Comparison of ENCODE assay signal across 34 cellular contexts in genomic region chr1:175845371-175845770, GRCh38.
"Had no signal": no experiment of that assay in that cellular context is flagged by ENCODE, and none has a peak within 500 bp of the region (broad histone marks: within the 10 kb centered on the region; RNA-seq: fewer than 3 reads in every experiment).

No MANE protein-coding gene starts in this region.

- H3K4me3 Mint-ChIP-seq: activated CD4-positive, alpha-beta T cell treated with anti-CD3 and anti-CD28 coated beads, Interleukin-2, amount 10 ng/mL, durations not matched to agents 24 days and 14 days; activated CD8-positive, alpha-beta T cell treated with anti-CD3 and anti-CD28 coated beads for 36 hours; activated naive CD4-positive, alpha-beta T cell treated with anti-CD3 and anti-CD28 coated beads, Interleukin-2, amount 50 U/mL, for 24 hours; activated naive CD8-positive, alpha-beta T cell treated with anti-CD3 and anti-CD28 coated beads, Interleukin-2, amount 10 ng/mL, durations not matched to agents 7 days and 5 days; activated T-cell treated with anti-CD3 and anti-CD28 coated beads, Interleukin-2, amount 50 U/mL, for 24 hours; T-cell; T-helper 17 cell had no signal

- H3K9me3 Mint-ChIP-seq: activated CD4-positive, alpha-beta T cell treated with anti-CD3 and anti-CD28 coated beads, Interleukin-2, amount 10 ng/mL, durations not matched to agents 24 days and 14 days; activated CD8-positive, alpha-beta T cell treated with anti-CD3 and anti-CD28 coated beads for 36 hours; activated naive CD4-positive, alpha-beta T cell treated with anti-CD3 and anti-CD28 coated beads, Interleukin-2, amount 50 U/mL, for 24 hours; activated naive CD8-positive, alpha-beta T cell treated with anti-CD3 and anti-CD28 coated beads, Interleukin-2, amount 10 ng/mL, durations not matched to agents 7 days and 5 days; activated T-cell treated with anti-CD3 and anti-CD28 coated beads, Interleukin-2, amount 50 U/mL, for 24 hours; activated T-helper 2 cell treated with anti-CD3 and anti-CD28 coated beads, Interferon-gamma antibody, Interleukin-2, Interleukin-4, amounts not matched to agents 10 μg/mL and 5 μg/mL and 100 μg/mL, durations not matched to agents 14 hours and 24 hours and 36 hours had no signal

- H3K9ac ChIP-seq: SK-N-SH had no signal

- ATAC-seq: activated CD8-positive, alpha-beta T cell treated with anti-CD3 and anti-CD28 coated beads for 36 hours; PC-3; T-cell; T-helper 17 cell had no signal

- H3K36me3 Mint-ChIP-seq: activated naive CD4-positive, alpha-beta T cell treated with anti-CD3 and anti-CD28 coated beads, Interleukin-2, amount 50 U/mL, for 24 hours; activated naive CD8-positive, alpha-beta T cell treated with anti-CD3 and anti-CD28 coated beads, Interleukin-2, amount 10 ng/mL, durations not matched to agents 7 days and 5 days; T-cell had no signal

- H3K4me1 Mint-ChIP-seq: activated CD4-positive, alpha-beta T cell treated with anti-CD3 and anti-CD28 coated beads, Interleukin-2, amount 10 ng/mL, durations not matched to agents 24 days and 14 days; activated naive CD4-positive, alpha-beta T cell treated with anti-CD3 and anti-CD28 coated beads, Interleukin-2, amount 50 U/mL, for 24 hours; activated naive CD8-positive, alpha-beta T cell treated with anti-CD3 and anti-CD28 coated beads, Interleukin-2, amount 10 ng/mL, durations not matched to agents 7 days and 5 days; T-cell; T-helper 17 cell had no signal

- H3K4me3 ChIP-seq: ascending aorta, Peyer's patch, SJSA1 had no signal

- H3K27ac Mint-ChIP-seq: activated CD4-positive, alpha-beta T cell treated with anti-CD3 and anti-CD28 coated beads, Interleukin-2, amount 10 ng/mL, durations not matched to agents 24 days and 14 days; activated CD8-positive, alpha-beta T cell treated with anti-CD3 and anti-CD28 coated beads for 36 hours; activated naive CD4-positive, alpha-beta T cell treated with anti-CD3 and anti-CD28 coated beads, Interleukin-2, amount 50 U/mL, for 24 hours; activated naive CD8-positive, alpha-beta T cell treated with anti-CD3 and anti-CD28 coated beads, Interleukin-2, amount 10 ng/mL, durations not matched to agents 7 days and 5 days; activated T-cell treated with anti-CD3 and anti-CD28 coated beads, Interleukin-2, amount 50 U/mL, for 24 hours; activated T-helper 2 cell treated with anti-CD3 and anti-CD28 coated beads, Interferon-gamma antibody, Interleukin-2, Interleukin-4, amounts not matched to agents 10 μg/mL and 5 μg/mL and 100 μg/mL, durations not matched to agents 14 hours and 24 hours and 36 hours; T-cell; T-helper 17 cell had no signal

- H3K9me3 ChIP-seq: ascending aorta, Peyer's patch, SJSA1, SK-N-SH had no signal

- H3K27ac ChIP-seq: ascending aorta, Peyer's patch, SJSA1, VCaP had no signal

- H3K27me3 ChIP-seq: ascending aorta, Peyer's patch had no signal

- H3K4me1 ChIP-seq: ascending aorta, Peyer's patch, SJSA1 had no signal

- DNase-seq: activated CD4-positive, alpha-beta T cell treated with anti-CD3 and anti-CD28 coated beads, Interleukin-2, amount 10 ng/mL, durations not matched to agents 24 days and 14 days; activated CD4-positive, alpha-beta T cell treated with anti-CD3 and anti-CD28 coated beads, Interleukin-2, amount 50 U/mL, for 4 hours; activated CD4-positive, CD25-positive, alpha-beta regulatory T cell; activated CD8-positive, alpha-beta T cell treated with anti-CD3 and anti-CD28 coated beads for 36 hours; activated gamma-delta T cell; activated naive CD4-positive, alpha-beta T cell treated with Interleukin-2 at 50 U/mL for 16 hours; activated naive CD8-positive, alpha-beta T cell treated with anti-CD3 and anti-CD28 coated beads, Interleukin-2, amount 10 ng/mL, durations not matched to agents 7 days and 5 days; activated T-cell treated with anti-CD3 and anti-CD28 coated beads, Interleukin-2, amount 50 U/mL, for 24 hours; amygdala; Kasumi-1; KG1; NCI-H1092 treated with DMSO at 0.1 percent for 48 hours; NCI-H1417; NCI-H146; NCI-H187; NCI-H2029 treated with DMSO at 0.1 percent for 48 hours; NCI-H2107; NCI-H2171; NCI-H510A; NCI-H526; NCI-H748 treated with DMSO at 0.1 percent for 48 hours; NK-92 treated with Interleukin-12 subunit alpha and Interleukin-12 subunit beta, amount 100 ng/mL, for 24 hours; PC-3; Peyer's patch; RPMI8226; SHP77 treated with DMSO at 0.1 percent for 48 hours; SK-N-SH; T-cell; T-helper 17 cell had no signal

- H3K4me2 ChIP-seq: SK-N-SH had no signal

- H3K36me3 ChIP-seq: ascending aorta, Peyer's patch, SJSA1 had no signal
